ENCODE assay signal across 18 cellular contexts in the genomic region with DNA sequence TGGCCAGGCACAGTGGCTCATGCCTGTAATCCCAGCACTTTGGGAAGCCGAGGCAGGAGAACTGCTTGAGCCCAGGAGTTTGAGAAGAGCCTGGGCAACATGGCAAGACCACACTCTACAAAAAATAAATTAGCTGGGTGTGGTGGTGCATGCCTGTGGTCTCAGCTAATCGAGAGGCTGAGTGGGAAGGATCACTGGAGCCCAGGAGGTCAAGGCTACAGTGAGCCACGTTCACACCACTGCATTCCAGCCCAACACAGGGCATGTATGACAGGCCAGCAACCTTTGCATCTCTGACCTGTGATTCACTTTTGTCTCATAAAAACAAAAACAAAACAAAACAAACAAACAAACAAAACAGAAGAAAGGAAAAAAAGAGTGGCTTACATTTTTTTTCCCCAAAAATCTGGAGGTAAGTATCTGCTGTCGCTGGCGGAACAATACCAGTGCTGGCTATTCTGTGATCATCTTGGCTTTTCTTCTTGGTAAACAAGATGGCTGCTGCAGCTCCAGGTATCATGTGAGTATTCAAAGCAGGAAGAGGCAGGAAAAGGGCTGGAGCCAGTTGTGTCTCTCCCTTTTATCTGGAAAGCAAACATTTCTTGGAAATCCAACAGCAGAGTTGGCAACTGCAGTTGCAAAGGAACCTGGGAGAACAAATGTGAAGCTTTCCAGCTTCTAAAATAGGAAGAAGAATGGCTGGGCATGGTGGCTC. TPM values are rescaled to one million over a fixed set of nuclear protein-coding genes. Genes with fewer than 3 reads are reported as not detected.
A peak's percentile ranks its signal among the peaks of the same experiment; 100 is the strongest.
DNase-seq lines count a peak whose midpoint lies in the region; TF ChIP-seq lines count a peak whose summit lies in the region.
"Had no signal": no experiment of that assay in that cellular context is flagged by ENCODE, and none has a peak within 500 bp of the region (broad histone marks: within the 10 kb centered on the region; RNA-seq: fewer than 3 reads in every experiment).

No MANE protein-coding gene starts in this region.

- peaks cover 5% of the 10 kb centered on the region for H3K9me3 Mint-ChIP-seq in HFFc6
- H3K9me3 Mint-ChIP-seq: nephron had no signal

- peak overlapping the region; percentile 18; the same call in 1 of the 2 replicates for H3K27ac ChIP-seq in OCI-LY3 (ENCODE audit: low read length)
- H3K27ac ChIP-seq in parathyroid adenoma = no peak overlapping the region
- H3K27ac ChIP-seq: colonic mucosa, vagina had no signal

- TF ChIP-seq CTCF in OCI-LY3 (IDR thresholded peaks at IDR 0.05; ENCODE audit: low read depth, low read length) = no peak
- TF ChIP-seq CTCF in fibroblast of the aortic adventitia (IDR thresholded peaks at IDR 0.05; ENCODE audit: insufficient read depth, low read length) = no peak
- no peak for TF ChIP-seq CTCF in parathyroid adenoma (IDR thresholded peaks at IDR 0.05)
- no peak for TF ChIP-seq CTCF in GM10248 (IDR thresholded peaks at IDR 0.05; ENCODE audit: control extremely low read depth, extremely low read depth, low read depth, missing control alignments)
- TF ChIP-seq CTCF in HFFc6 (IDR thresholded peaks at IDR 0.05) = no peak

- DNase-seq in NCI-H2196 (lab: John Stamatoyannopoulos, UW; ENCODE audit: unreplicated experiment) = peak; percentile 26
- DNase-seq in NCI-H2196 treated with DMSO at 0.1 percent for 48 hours (lab: John Stamatoyannopoulos, UW; ENCODE audit: unreplicated experiment) = no peak
- peak; percentile 21 for DNase-seq in fibroblast of the aortic adventitia (ENCODE audit: low read depth)
- DNase-seq in GM10248 (ENCODE audit: extremely low spot score) = no peak
- DNase-seq in HFFc6 = no peak
- DNase-seq in erythroblast (lab: John Stamatoyannopoulos, UW) = no peak
- DNase-seq: C1 segment of cervical spinal cord, colonic mucosa, HCEC 1CT, NCI-H2081 treated with DMSO at 0.1 percent for 48 hours, NCI-H526, spleen had no signal

- no peak overlapping the region for H3K27ac Mint-ChIP-seq in HFFc6
- H3K27ac Mint-ChIP-seq: activated naive CD8-positive, alpha-beta T cell; nephron had no signal

- H2AFZ ChIP-seq in OCI-LY3 (ENCODE audit: low read depth, low read length) (peak overlapping the region; percentile 81), parathyroid adenoma (peak overlapping the region; percentile 35)

- H3K27me3 ChIP-seq in OCI-LY3 (ENCODE audit: low read depth, low read length) (no peaks in the 10 kb centered on the region), parathyroid adenoma (ENCODE audit: control insufficient read depth, insufficient read depth, low read length) (no peaks in the 10 kb centered on the region)
- H3K27me3 ChIP-seq: colonic mucosa, spleen, vagina had no signal

- H3K36me3 ChIP-seq in OCI-LY3 (replicated peaks; ENCODE audit: low read depth, low read length) = no peaks in the 10 kb centered on the region
- no peaks in the 10 kb centered on the region for H3K36me3 ChIP-seq in parathyroid adenoma (ENCODE audit: control insufficient read depth, insufficient read depth, low read length)
- H3K36me3 ChIP-seq: colonic mucosa, spleen, vagina had no signal

- no peaks in the 10 kb centered on the region for H4K20me1 ChIP-seq in OCI-LY3 (ENCODE audit: insufficient read depth, low read length)

- H3K4me3 ChIP-seq in OCI-LY3 (ENCODE audit: low read length) (peak overlapping the region; percentile 38), fibroblast of the aortic adventitia (ENCODE audit: low read depth, low read length) (no peak overlapping the region), parathyroid adenoma (ENCODE audit: low read depth, low read length) (no peak overlapping the region)
- H3K4me3 ChIP-seq: colonic mucosa, spleen, vagina had no signal

- H3K4me1 Mint-ChIP-seq in HFFc6 (ENCODE audit: low read depth) = peaks cover 13% of the 10 kb centered on the region

- H3K36me3 Mint-ChIP-seq in HFFc6 (ENCODE audit: low read depth) = peaks cover 6% of the 10 kb centered on the region
- H3K36me3 Mint-ChIP-seq: activated naive CD8-positive, alpha-beta T cell; brain had no signal

- CTCF ChIA-PET in GM10248 (lab: Yijun Ruan, JAX) = interaction anchor here (1.1 to 3.1 kb wide), 4 partner anchors 13 to 20 kb away, joined by 3 to 28 read pairs (median 4); no protein-coding TSS in a partner anchor

- H3K4me2 ChIP-seq in OCI-LY3 (ENCODE audit: low read length) (peak overlapping the region; percentile 62), parathyroid adenoma (ENCODE audit: low read length) (no peak overlapping the region)

- POLR2A ChIA-PET in GM10248 (lab: Yijun Ruan, JAX) = no interaction called here

- H3K4me1 ChIP-seq in OCI-LY3 (ENCODE audit: low read length) = peaks cover 25% of the 10 kb centered on the region
- H3K4me1 ChIP-seq in parathyroid adenoma = no peaks in the 10 kb centered on the region
- H3K4me1 ChIP-seq: colonic mucosa, vagina had no signal

- H3K9ac ChIP-seq in OCI-LY3 (ENCODE audit: low read length) = peak overlapping the region; percentile 2; the same call in 1 of the 2 replicates
- H3K9ac ChIP-seq in parathyroid adenoma = no peak overlapping the region

- H3K79me2 ChIP-seq in OCI-LY3 (ENCODE audit: low read length) = no peaks in the 10 kb centered on the region
- no peaks in the 10 kb centered on the region for H3K79me2 ChIP-seq in parathyroid adenoma

- no peak overlapping the region for H3K4me3 Mint-ChIP-seq in HFFc6
- H3K4me3 Mint-ChIP-seq: activated naive CD8-positive, alpha-beta T cell; brain; nephron had no signal

- no peaks in the 10 kb centered on the region for H3K9me3 ChIP-seq in OCI-LY3 (ENCODE audit: insufficient read depth, low read length)
- no peaks in the 10 kb centered on the region for H3K9me3 ChIP-seq in parathyroid adenoma (ENCODE audit: control insufficient read depth, low read length)
- H3K9me3 ChIP-seq: colonic mucosa, vagina had no signal

- H3K27me3 Mint-ChIP-seq in HFFc6 (ENCODE audit: insufficient read depth) = no peaks in the 10 kb centered on the region; the same call in 1 of the 2 replicates
- H3K27me3 Mint-ChIP-seq: activated naive CD8-positive, alpha-beta T cell had no signal

- TF ChIP-seq POLR2A in erythroblast (IDR thresholded peaks at IDR 0.05; ENCODE audit: low read length) = no peak

RNA-seq across cellular contexts. Expression of a gene that starts 40.4 kb away (rescaled TPM):
- total RNA-seq in fibroblast of the aortic adventitia (ENCODE audit: low replicate concordance) = 14.2 and 24.0 TPM in 2 replicates
- 10 to 100 TPM; 27.8 to 38.3 (median 34.8) TPM for total RNA-seq in HFFc6 (2021; fragmentation: NEBNext Ultra II Directional; extraction: Animal tissue kit (Norgen Biotek cat#: 25700))

Comparison
In these comparisons a context has a peak if more than half of its experiments do, and no peak if none do; other contexts are left out.
1. DNase-seq: peak in NCI-H2196 (single experiment) and fibroblast of the aortic adventitia (single experiment); none in NCI-H2196 treated with DMSO at 0.1 percent for 48 hours (single experiment), GM10248 (single experiment), HFFc6 (single experiment) and erythroblast (0 of 2).